ENCODE assay signal across 1 cellular context in the genomic region with DNA sequence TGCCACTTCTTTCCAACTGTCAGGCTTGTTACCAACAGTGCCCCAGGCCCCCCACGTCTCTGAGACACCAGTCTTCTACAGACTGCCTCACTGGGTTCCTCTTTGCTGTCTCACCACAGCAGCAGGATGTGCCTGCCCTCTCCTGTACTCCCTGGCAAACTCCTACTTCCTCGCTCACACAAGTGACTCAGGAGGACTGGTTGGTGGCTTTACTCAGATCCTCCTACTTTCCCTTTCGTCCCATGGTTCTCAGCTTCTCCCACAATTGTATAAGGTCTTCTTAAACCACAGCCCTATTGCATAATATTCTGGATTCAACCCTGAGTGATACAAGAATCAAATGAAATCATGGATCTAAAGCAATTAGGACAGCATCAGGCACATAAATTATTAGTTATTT.
A peak's percentile ranks its signal among the peaks of the same experiment; 100 is the strongest.
TF ChIP-seq lines count a peak whose summit lies in the region.

No MANE protein-coding gene starts in this region.

TF ChIP-seq in IMR-90, 13 proteins besides CTCF, POLR2A, EP300 and RAD21 (continued from another document):
- TF ChIP-seq, protein P1, sequence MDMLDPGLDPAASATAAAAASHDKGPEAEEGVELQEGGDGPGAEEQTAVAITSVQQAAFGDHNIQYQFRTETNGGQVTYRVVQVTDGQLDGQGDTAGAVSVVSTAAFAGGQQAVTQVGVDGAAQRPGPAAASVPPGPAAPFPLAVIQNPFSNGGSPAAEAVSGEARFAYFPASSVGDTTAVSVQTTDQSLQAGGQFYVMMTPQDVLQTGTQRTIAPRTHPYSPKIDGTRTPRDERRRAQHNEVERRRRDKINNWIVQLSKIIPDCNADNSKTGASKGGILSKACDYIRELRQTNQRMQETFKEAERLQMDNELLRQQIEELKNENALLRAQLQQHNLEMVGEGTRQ (IDR thresholded peaks at IDR 0.05; ENCODE audit: low read depth, low read length): no peak
- TF ChIP-seq CEBPB (IDR thresholded peaks at IDR 0.05; ENCODE audit: low read depth, low read length): peak; percentile 59; the same call in 1 of the 2 replicates
